In the genomic region with DNA sequence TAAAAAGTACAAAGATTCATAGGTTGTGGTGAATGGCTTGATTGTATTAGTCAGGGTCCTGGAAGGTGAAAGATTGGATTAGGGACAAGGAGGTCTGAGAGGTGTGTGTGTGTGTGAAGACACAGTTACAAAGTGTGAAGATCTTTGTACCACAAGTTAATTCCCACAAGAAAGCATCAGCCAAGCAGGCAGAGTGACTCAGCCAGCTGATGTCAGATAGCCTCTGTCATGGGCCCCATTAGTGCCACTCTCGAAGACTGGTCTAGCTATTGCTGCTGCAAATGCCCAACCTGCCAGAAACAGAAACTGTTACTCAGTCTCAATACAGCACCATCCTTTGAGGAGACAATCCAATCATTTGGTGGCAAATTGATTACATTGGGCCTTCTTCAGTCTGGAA, we compare ENCODE assay signal across 16 cellular contexts.
DNase-seq lines count a peak whose midpoint lies in the region; ATAC-seq and TF ChIP-seq lines count a peak whose summit lies in the region.
"Had no signal": no experiment of that assay in that cellular context is flagged by ENCODE, and none has a peak within 500 bp of the region (broad histone marks: within the 10 kb centered on the region; RNA-seq: fewer than 3 reads in every experiment).

No MANE protein-coding gene starts in this region.

- peak; percentile 94 for ATAC-seq in stimulated activated effector memory CD8-positive, alpha-beta T cell treated with anti-CD3 and anti-CD28 coated beads, Interleukin-12 subunit alpha, Interleukin-12 subunit beta, amount 100 ng/mL, for 72 hours
- no peak for ATAC-seq in HG02588 (IDR thresholded peaks at IDR 0.05; ENCODE audit: unreplicated experiment)
- ATAC-seq in HG03095 (IDR thresholded peaks at IDR 0.05; ENCODE audit: unreplicated experiment), result no peak

- intact Hi-C loops in activated naive CD4-positive, alpha-beta T cell treated with anti-CD3 and anti-CD28 coated beads for 36 hours (cut with micrococcal nuclease), result no loop called here

- CTCF ChIA-PET in activated naive CD4-positive, alpha-beta T cell treated with anti-CD3 and anti-CD28 coated beads for 36 hours (lab: Charles Lee), result interaction anchor here (1.6 kb wide), 1 partner anchor 184 kb away, joined by 3 read pairs; no protein-coding TSS in a partner anchor

- no peak overlapping the region for H3K4me3 Mint-ChIP-seq in activated naive CD4-positive, alpha-beta T cell treated with anti-CD3 and anti-CD28 coated beads for 36 hours
- H3K4me3 Mint-ChIP-seq in stimulated activated effector memory CD8-positive, alpha-beta T cell treated with anti-CD3 and anti-CD28 coated beads, Interleukin-12 subunit alpha, Interleukin-12 subunit beta, amount 100 ng/mL, for 72 hours, result no peak overlapping the region
- H3K4me3 Mint-ChIP-seq: activated naive CD4-positive, alpha-beta T cell treated with anti-CD3 and anti-CD28 coated beads, Interleukin-2, amount 50 U/mL, for 24 hours; neural progenitor cell had no signal

- H3K36me3 Mint-ChIP-seq in activated naive CD4-positive, alpha-beta T cell treated with anti-CD3 and anti-CD28 coated beads for 36 hours (ENCODE audit: low read depth), result peaks cover 31% of the 10 kb centered on the region
- no peaks in the 10 kb centered on the region for H3K36me3 Mint-ChIP-seq in stimulated activated effector memory CD8-positive, alpha-beta T cell treated with anti-CD3 and anti-CD28 coated beads, Interleukin-12 subunit alpha, Interleukin-12 subunit beta, amount 100 ng/mL, for 72 hours

- peak; percentile 41 for DNase-seq in activated naive CD4-positive, alpha-beta T cell treated with anti-CD3 and anti-CD28 coated beads for 36 hours
- DNase-seq in activated naive CD4-positive, alpha-beta T cell (lab: John Stamatoyannopoulos, UW), result no peak
- DNase-seq in M059J (ENCODE audit: low read depth) (peak; percentile 32), fibroblast of mammary gland (ENCODE audit: low read depth) (peak; percentile 30), NCI-H748 treated with DMSO at 0.1 percent for 48 hours (lab: John Stamatoyannopoulos, UW) (no peak)
- no peak for DNase-seq in stimulated activated effector memory CD8-positive, alpha-beta T cell treated with anti-CD3 and anti-CD28 coated beads, Interleukin-12 subunit alpha, Interleukin-12 subunit beta, amount 100 ng/mL, for 72 hours (ENCODE audit: low spot score in 2 of 2)
- DNase-seq: brain microvascular endothelial cell, dermis blood vessel endothelial cell, EL, MM.1S, NCI-H187 had no signal

- TF ChIP-seq CTCF in fibroblast of mammary gland (conservative IDR thresholded peaks at IDR 0.05; ENCODE audit: control insufficient read depth, insufficient read depth, low read depth, low read length), result no peak

- no peaks in the 10 kb centered on the region for H3K27me3 Mint-ChIP-seq in activated naive CD4-positive, alpha-beta T cell treated with anti-CD3 and anti-CD28 coated beads for 36 hours (ENCODE audit: low read depth)
- H3K27me3 Mint-ChIP-seq: activated naive CD4-positive, alpha-beta T cell treated with anti-CD3 and anti-CD28 coated beads, Interleukin-2, amount 50 U/mL, for 24 hours had no signal

- peaks cover 5% of the 10 kb centered on the region for H3K9me3 Mint-ChIP-seq in activated naive CD4-positive, alpha-beta T cell treated with anti-CD3 and anti-CD28 coated beads for 36 hours
- no peaks in the 10 kb centered on the region for H3K9me3 Mint-ChIP-seq in stimulated activated effector memory CD8-positive, alpha-beta T cell treated with anti-CD3 and anti-CD28 coated beads, Interleukin-12 subunit alpha, Interleukin-12 subunit beta, amount 100 ng/mL, for 72 hours
- H3K9me3 Mint-ChIP-seq: activated naive CD4-positive, alpha-beta T cell treated with anti-CD3 and anti-CD28 coated beads, Interleukin-2, amount 50 U/mL, for 24 hours had no signal

- H3K4me1 Mint-ChIP-seq in activated naive CD4-positive, alpha-beta T cell treated with anti-CD3 and anti-CD28 coated beads for 36 hours (ENCODE audit: low read depth), result no peaks in the 10 kb centered on the region
- peaks cover 6% of the 10 kb centered on the region for H3K4me1 Mint-ChIP-seq in stimulated activated effector memory CD8-positive, alpha-beta T cell treated with anti-CD3 and anti-CD28 coated beads, Interleukin-12 subunit alpha, Interleukin-12 subunit beta, amount 100 ng/mL, for 72 hours
- H3K4me1 Mint-ChIP-seq: activated naive CD4-positive, alpha-beta T cell treated with anti-CD3 and anti-CD28 coated beads, Interleukin-2, amount 50 U/mL, for 24 hours had no signal

- no peak overlapping the region for H3K4me3 ChIP-seq in fibroblast of mammary gland (ENCODE audit: control insufficient read depth, low read depth, low read length)
- H3K4me3 ChIP-seq: esophagus muscularis mucosa, neural progenitor cell had no signal

- H3K27ac Mint-ChIP-seq in activated naive CD4-positive, alpha-beta T cell treated with anti-CD3 and anti-CD28 coated beads for 36 hours, result no peak overlapping the region
- no peak overlapping the region for H3K27ac Mint-ChIP-seq in stimulated activated effector memory CD8-positive, alpha-beta T cell treated with anti-CD3 and anti-CD28 coated beads, Interleukin-12 subunit alpha, Interleukin-12 subunit beta, amount 100 ng/mL, for 72 hours
- H3K27ac Mint-ChIP-seq: activated naive CD4-positive, alpha-beta T cell treated with anti-CD3 and anti-CD28 coated beads, Interleukin-2, amount 50 U/mL, for 24 hours; neural progenitor cell had no signal

Comparison
In these comparisons a context has a peak if more than half of its experiments do, and no peak if none do; other contexts are left out.
1. DNase-seq: peak in activated naive CD4-positive, alpha-beta T cell treated with anti-CD3 and anti-CD28 coated beads for 36 hours (single experiment), M059J (single experiment) and fibroblast of mammary gland (single experiment); none in activated naive CD4-positive, alpha-beta T cell (0 of 4), stimulated activated effector memory CD8-positive, alpha-beta T cell treated with anti-CD3 and anti-CD28 coated beads, Interleukin-12 subunit alpha, Interleukin-12 subunit beta, amount 100 ng/mL, for 72 hours (0 of 2) and NCI-H748 treated with DMSO at 0.1 percent for 48 hours (single experiment).